ENCODE assay signal across 8 cellular contexts in genomic region chr15:34038404-34039179, GRCh38. TPM values are rescaled to one million over a fixed set of nuclear protein-coding genes. Genes with fewer than 3 reads are reported as not detected.
DNase-seq lines count a peak whose midpoint lies in the region; ATAC-seq and TF ChIP-seq lines count a peak whose summit lies in the region.

No MANE protein-coding gene starts in this region.

- TF ChIP-seq POLR2A in IMR-90 (IDR thresholded peaks at IDR 0.05; ENCODE audit: low read depth, low read length), result peak; percentile 81

- peak overlapping the region; percentile 97 for H2BK5ac ChIP-seq in IMR-90 (ENCODE audit: low read depth, low read length, poor library complexity, severe bottlenecking)

- peak overlapping the region; percentile 66 for H4K5ac ChIP-seq in IMR-90 (ENCODE audit: low read depth, low read length)

- H3K9me1 ChIP-seq in IMR-90 (ENCODE audit: insufficient read depth, low read length), result no peaks in the 10 kb centered on the region

- peaks cover 5% of the 10 kb centered on the region for H3K27me3 Mint-ChIP-seq in nephron progenitor cell (ENCODE audit: low read depth, poor library complexity)
- H3K27me3 Mint-ChIP-seq in stimulated activated naive CD8-positive, alpha-beta T cell treated with anti-CD3 and anti-CD28 coated beads, Interleukin-15, amount 100 ng/mL, for 72 hours, result no peaks in the 10 kb centered on the region

- BruUV-seq in IMR-90 (replicated peaks; lab: Mats Ljungman, UMichigan), result no TSS peak

- H2BK15ac ChIP-seq in IMR-90 (ENCODE audit: low read depth, low read length), result peak overlapping the region; percentile 1; the same call in 1 of the 3 replicates

- H3K4me2 ChIP-seq in IMR-90 (ENCODE audit: low read depth, low read length), result peak overlapping the region; percentile 73

- H3K18ac ChIP-seq in IMR-90 (ENCODE audit: low read depth, low read length), result peak overlapping the region; percentile 82

- H3K4me1 ChIP-seq in IMR-90 (ENCODE audit: control insufficient read depth, insufficient read depth, low read length), result peaks cover 2% of the 10 kb centered on the region

- no peaks in the 10 kb centered on the region for H3K27me3 ChIP-seq in IMR-90 (ENCODE audit: control insufficient read depth, insufficient read depth, low read length)

- peak overlapping the region; percentile 97 for H2AFZ ChIP-seq in IMR-90 (replicated peaks; ENCODE audit: low read length, poor library complexity)

- H3K79me1 ChIP-seq in IMR-90 (ENCODE audit: low read depth in 1 of 2, low read length in 2 of 2), result peaks cover 2 to 18% of the 10 kb centered on the region in 2 experiments; a peak in 3 of 4 replicates

- TF ChIP-seq CTCF in IMR-90 (conservative IDR thresholded peaks at IDR 0.05; ENCODE audit: low read depth, low read length), result no peak
- TF ChIP-seq CTCF in fibroblast of the aortic adventitia (IDR thresholded peaks at IDR 0.05; ENCODE audit: insufficient read depth, low read length), result no peak
- TF ChIP-seq CTCF in nephron progenitor cell (IDR thresholded peaks at IDR 0.05), result no peak

- H3K9me3 ChIP-seq in IMR-90 (ENCODE audit: control insufficient read depth, insufficient read depth, low read length), result no peaks in the 10 kb centered on the region

- peak overlapping the region; percentile 90 for H3K14ac ChIP-seq in IMR-90 (replicated peaks; ENCODE audit: low read depth, low read length)

- H2BK120ac ChIP-seq in IMR-90 (ENCODE audit: low read depth, low read length), result peak overlapping the region; percentile 92

- peak overlapping the region; percentile 91 for H2AK9ac ChIP-seq in IMR-90 (replicated peaks; ENCODE audit: low read depth, low read length, poor library complexity)

- 1% methylated on average over 52 of the region's 112 CpGs; no CpG with 5 or more reads in 1 of the 2 experiments for WGBS in IMR-90 (ENCODE audit: extremely low coverage in 2 of 2, insufficient read length in 1 of 2), 2 experiments

- H3K4me3 ChIP-seq in IMR-90 (ENCODE audit: insufficient read depth, low read depth, low read length) (peak overlapping the region; percentile 76), fibroblast of the aortic adventitia (ENCODE audit: low read depth, low read length) (peak overlapping the region; percentile 92)

- POLR2A ChIA-PET in IMR-90 (lab: Charles Lee; ENCODE audit: unreplicated experiment), result no interaction called here

- dilution Hi-C loops in IMR-90 (cut with HindIII; ENCODE audit: low sequenced_read_pairs, unreplicated experiment), result no loop called here

- peak overlapping the region; percentile 39 to 95 for H4K8ac ChIP-seq in IMR-90 (ENCODE audit: low read depth in 2 of 2, low read length in 2 of 2)

- intact Hi-C loops in IMR-90 (cut with micrococcal nuclease), result loop anchor here (5.0 kb wide), 1 partner anchor 51 kb away; no protein-coding TSS in a partner anchor

- ATAC-seq in GM21529 (IDR thresholded peaks at IDR 0.05; ENCODE audit: unreplicated experiment) (peak; percentile 69), IMR-90 (ENCODE audit: low read depth) (peak; percentile 84)
- ATAC-seq in stimulated activated naive CD8-positive, alpha-beta T cell treated with anti-CD3 and anti-CD28 coated beads, Interleukin-15, amount 100 ng/mL, for 72 hours, result peak; percentile 89

- CTCF ChIA-PET in IMR-90 (lab: Yijun Ruan, JAX), result interaction anchor here (0.6 to 0.7 kb wide), 2 partner anchors 15 to 37 kb away, joined by 3 read pairs; no protein-coding TSS in a partner anchor

- no peaks in the 10 kb centered on the region for H3K36me3 Mint-ChIP-seq in nephron progenitor cell (ENCODE audit: low read depth)

- no peaks in the 10 kb centered on the region for H3K36me3 ChIP-seq in IMR-90 (ENCODE audit: control insufficient read depth, insufficient read depth, low read length)

- H2BK20ac ChIP-seq in IMR-90 (ENCODE audit: low read depth, low read length), result peak overlapping the region; percentile 45; the same call in 1 of the 2 replicates

- H4K91ac ChIP-seq in IMR-90 (ENCODE audit: insufficient read depth, low read depth, low read length), result peak overlapping the region; percentile 90

- H3K27ac ChIP-seq in IMR-90 (ENCODE audit: insufficient read depth, low read length), result peak overlapping the region; percentile 92

- peak overlapping the region; percentile 88 for H3K23ac ChIP-seq in IMR-90 (ENCODE audit: low read depth, low read length)

- peak overlapping the region; percentile 90 for H3K56ac ChIP-seq in IMR-90 (ENCODE audit: extremely low read depth, insufficient read depth, low read length)

- DNase-seq in DMS53 treated with DMSO at 0.1 percent for 48 hours (lab: John Stamatoyannopoulos, UW; ENCODE audit: unreplicated experiment), result peak; percentile 30
- peak; percentile 70 for DNase-seq in IMR-90
- DNase-seq in RPMI7951 (ENCODE audit: low read depth), result peak; percentile 81
- peak; percentile 70 for DNase-seq in activated T-helper 9 cell treated with anti-CD3 and anti-CD28 coated beads, Interleukin-2, amount 50 U/mL, for 16 hours (ENCODE audit: low read depth)
- DNase-seq in fibroblast of the aortic adventitia (ENCODE audit: low read depth), result peak; percentile 68
- peak; percentile 75 for DNase-seq in nephron progenitor cell
- DNase-seq in stimulated activated naive CD8-positive, alpha-beta T cell treated with anti-CD3 and anti-CD28 coated beads, Interleukin-15, amount 100 ng/mL, for 72 hours, result peak; percentile 71 to 75

- H3K9me3 Mint-ChIP-seq in nephron progenitor cell, result no peaks in the 10 kb centered on the region
- H3K9me3 Mint-ChIP-seq in stimulated activated naive CD8-positive, alpha-beta T cell treated with anti-CD3 and anti-CD28 coated beads, Interleukin-15, amount 100 ng/mL, for 72 hours, result no peaks in the 10 kb centered on the region

- H2AK5ac ChIP-seq in IMR-90 (ENCODE audit: low read depth, low read length), result peak overlapping the region; percentile 22; the same call in 1 of the 2 replicates

- H3K9ac ChIP-seq in IMR-90 (ENCODE audit: low read depth, low read length), result peak overlapping the region; percentile 90

- H3K4me3 Mint-ChIP-seq in nephron progenitor cell, result peak overlapping the region; percentile 85
- H3K4me3 Mint-ChIP-seq in stimulated activated naive CD8-positive, alpha-beta T cell treated with anti-CD3 and anti-CD28 coated beads, Interleukin-15, amount 100 ng/mL, for 72 hours, result peak overlapping the region; percentile 87 to 88

- H3K4me1 Mint-ChIP-seq in nephron progenitor cell, result peaks cover 24% of the 10 kb centered on the region
- H3K4me1 Mint-ChIP-seq in stimulated activated naive CD8-positive, alpha-beta T cell treated with anti-CD3 and anti-CD28 coated beads, Interleukin-15, amount 100 ng/mL, for 72 hours, result peaks cover 18% of the 10 kb centered on the region

- no peaks in the 10 kb centered on the region for H4K20me1 ChIP-seq in IMR-90 (ENCODE audit: insufficient read depth, low read length)

- H3K27ac Mint-ChIP-seq in nephron progenitor cell, result no peak overlapping the region
- H3K27ac Mint-ChIP-seq in stimulated activated naive CD8-positive, alpha-beta T cell treated with anti-CD3 and anti-CD28 coated beads, Interleukin-15, amount 100 ng/mL, for 72 hours, result peak overlapping the region; percentile 79 to 93

- H3K4ac ChIP-seq in IMR-90 (ENCODE audit: low read depth, low read length), result peak overlapping the region; percentile 90

- no peak for TF ChIP-seq RAD21 in IMR-90 (IDR thresholded peaks at IDR 0.05; ENCODE audit: low read length)

- in situ Hi-C loops in IMR-90 (cut with MboI; ENCODE audit: low sequenced_read_pairs), result no loop called here

TF ChIP-seq in IMR-90, 13 proteins besides CTCF, POLR2A, EP300 and RAD21:
- TF ChIP-seq SMC3 (IDR thresholded peaks at IDR 0.05; ENCODE audit: low read depth, low read length) (no peak), USF2 (IDR thresholded peaks at IDR 0.05; ENCODE audit: low read depth, low read length) (peak; percentile 53), RFX5 (IDR thresholded peaks at IDR 0.05; ENCODE audit: low read depth, low read length) (no peak), MXI1 (IDR thresholded peaks at IDR 0.05; ENCODE audit: borderline replicate concordance, low read depth, low read length) (peak; percentile 72; the same call in 1 of the 2 replicates), MAFK (IDR thresholded peaks at IDR 0.05; ENCODE audit: low read depth, low read length) (no peak), MAZ (IDR thresholded peaks at IDR 0.05; ENCODE audit: borderline replicate concordance, low read depth, low read length) (no peak), CHD1 (IDR thresholded peaks at IDR 0.05; ENCODE audit: low read depth, low read length) (no peak)

RNA-seq across cellular contexts. Expression of gene AVEN, which starts 0.4 kb away (rescaled TPM):
- total RNA-seq in IMR-90 (2012; rRNA removed) (17.6 and 26.4 TPM in 2 replicates), fibroblast of the aortic adventitia (ENCODE audit: low replicate concordance) (17.2 and 26.8 TPM in 2 replicates)
- 8.2 and 9.1 TPM in 2 replicates for polyA plus RNA-seq in IMR-90 (2012; rRNA removed)
- 3.0 and 7.7 TPM in 2 replicates for polyA plus RNA-seq in IMR-90 (2012; cell fraction: cytosol; rRNA removed)
- polyA plus RNA-seq in IMR-90 (2012; cell fraction: nucleus; rRNA removed; ENCODE audit: low replicate concordance), result 0.95 and 6.8 TPM in 2 replicates
- total RNA-seq in RPMI7951 (2014; rRNA removed; shearing (Covaris generic)), result 21.5 and 28.0 TPM in 2 replicates

Comparison
In these comparisons a context has a peak if more than half of its experiments do, and no peak if none do; other contexts are left out.
1. Peak in every context shown above with its lines: DNase-seq, ATAC-seq, H3K4me3 ChIP-seq and H3K27ac ChIP-seq.
2. DNase-seq: peak in every context shown above with its lines; median percentile 81 in RPMI7951; 75 in nephron progenitor cell; 73 in stimulated activated naive CD8-positive, alpha-beta T cell treated with anti-CD3 and anti-CD28 coated beads, Interleukin-15, amount 100 ng/mL, for 72 hours; 70 in IMR-90; 70 in activated T-helper 9 cell treated with anti-CD3 and anti-CD28 coated beads, Interleukin-2, amount 50 U/mL, for 16 hours; 68 in fibroblast of the aortic adventitia; 30 in DMS53 treated with DMSO at 0.1 percent for 48 hours.